Comparison of ENCODE assay signal across 1 cellular context in the genomic region with DNA sequence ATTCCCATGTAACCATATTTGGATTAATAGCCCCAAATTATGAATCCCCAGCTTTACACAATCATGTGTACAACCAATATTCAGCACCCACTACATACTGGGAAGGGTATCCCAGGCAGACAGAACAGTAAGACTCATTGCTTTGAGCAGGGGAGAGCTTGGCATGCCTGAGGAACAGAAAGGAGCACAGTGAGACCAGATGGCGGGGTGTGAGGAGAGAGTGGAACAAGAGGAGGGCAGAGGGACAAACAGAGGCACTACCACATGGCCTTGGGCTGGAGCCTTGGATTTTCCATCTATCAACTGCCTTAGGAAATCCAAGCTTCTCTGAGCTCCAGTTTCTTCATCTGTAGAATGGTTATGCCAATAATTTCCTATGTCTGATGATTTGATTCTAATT.
TF ChIP-seq lines count a peak whose summit lies in the region.

No MANE protein-coding gene starts in this region.

TF ChIP-seq in HCT116, 20 proteins besides CTCF, POLR2A, EP300 and RAD21:
- no peak for TF ChIP-seq EZH2 (IDR thresholded peaks at IDR 0.05)
- TF ChIP-seq POLR2AphosphoS5 (IDR thresholded peaks at IDR 0.05; ENCODE audit: low read depth, low read length): 0 out of 2 replicates have a peak, but pooled peaks have one; percentile 17
